Comparison of ENCODE assay signal across 9 cellular contexts in genomic region chr2:208256192-208256782, GRCh38. TPM values are rescaled to one million over a fixed set of nuclear protein-coding genes. Genes with fewer than 3 reads are reported as not detected.
A peak's percentile ranks its signal among the peaks of the same experiment; 100 is the strongest.
DNase-seq lines count a peak whose midpoint lies in the region; ATAC-seq and TF ChIP-seq lines count a peak whose summit lies in the region.
"Had no signal": no experiment of that assay in that cellular context is flagged by ENCODE, and none has a peak within 500 bp of the region (broad histone marks: within the 10 kb centered on the region; RNA-seq: fewer than 3 reads in every experiment).

No MANE protein-coding gene starts in this region.

- H3K27ac Mint-ChIP-seq in activated CD4-positive, alpha-beta T cell treated with anti-CD3 and anti-CD28 coated beads, Interleukin-2, amount 10 ng/mL, durations not matched to agents 24 days and 14 days = peak overlapping the region; percentile 20

- H3K4me1 Mint-ChIP-seq in activated CD4-positive, alpha-beta T cell treated with anti-CD3 and anti-CD28 coated beads, Interleukin-2, amount 10 ng/mL, durations not matched to agents 24 days and 14 days = peaks cover 20% of the 10 kb centered on the region

- H3K27ac ChIP-seq in Karpas-422 (ENCODE audit: low read length) = no peak overlapping the region
- no peak overlapping the region for H3K27ac ChIP-seq in brain microvascular endothelial cell

- DNase-seq in activated CD4-positive, alpha-beta T cell treated with anti-CD3 and anti-CD28 coated beads, Interleukin-2, amount 10 ng/mL, durations not matched to agents 24 days and 14 days = no peak
- no peak for DNase-seq in activated CD4-positive, alpha-beta T cell treated with anti-CD3 and anti-CD28 coated beads, Interleukin-2, amount 50 U/mL, for 1 hour
- no peak for DNase-seq in Karpas-422
- no peak for DNase-seq in brain microvascular endothelial cell
- DNase-seq in pons (ENCODE audit: low spot score) = peak; percentile 13
- no peak for DNase-seq in posterior vena cava (ENCODE audit: low spot score)
- DNase-seq in activated CD8-positive, alpha-beta memory T cell treated with anti-CD3 and anti-CD28 coated beads for 24 hours = no peak
- DNase-seq: C1 segment of cervical spinal cord had no signal

- H3K4me1 ChIP-seq in Karpas-422 (ENCODE audit: low read length) = peaks cover 27% of the 10 kb centered on the region

- no peaks in the 10 kb centered on the region for H3K9me3 Mint-ChIP-seq in activated CD4-positive, alpha-beta T cell treated with anti-CD3 and anti-CD28 coated beads, Interleukin-2, amount 10 ng/mL, durations not matched to agents 24 days and 14 days

- no peak overlapping the region for H2AFZ ChIP-seq in Karpas-422 (ENCODE audit: low read length)

- in situ Hi-C loops in brain microvascular endothelial cell (cut with HindIII; ENCODE audit: low pct_ligation_motif_present, low sequenced_read_pairs) = no loop called here

- H3K36me3 ChIP-seq in Karpas-422 (ENCODE audit: insufficient read depth, low read length) = peaks cover 17% of the 10 kb centered on the region
- H3K36me3 ChIP-seq in brain microvascular endothelial cell (replicated peaks) = peaks cover 3% of the 10 kb centered on the region

- H3K4me2 ChIP-seq in Karpas-422 (ENCODE audit: low read depth, low read length, poor library complexity, severe bottlenecking) = peak overlapping the region; percentile 85

- peaks cover 11% of the 10 kb centered on the region for H3K36me3 Mint-ChIP-seq in activated CD4-positive, alpha-beta T cell treated with anti-CD3 and anti-CD28 coated beads, Interleukin-2, amount 10 ng/mL, durations not matched to agents 24 days and 14 days (ENCODE audit: low read depth)

- no peak overlapping the region for H3K9ac ChIP-seq in Karpas-422 (ENCODE audit: low read length)

- no peaks in the 10 kb centered on the region for H3K9me2 ChIP-seq in Karpas-422 (replicated peaks; ENCODE audit: insufficient read depth, low read length)

- H3K4me3 Mint-ChIP-seq in activated CD4-positive, alpha-beta T cell treated with anti-CD3 and anti-CD28 coated beads, Interleukin-2, amount 10 ng/mL, durations not matched to agents 24 days and 14 days = no peak overlapping the region

- no peaks in the 10 kb centered on the region for H3K27me3 ChIP-seq in Karpas-422 (ENCODE audit: low read length)
- H3K27me3 ChIP-seq in brain microvascular endothelial cell (replicated peaks) = no peaks in the 10 kb centered on the region

- H3K79me2 ChIP-seq in Karpas-422 (ENCODE audit: low read length) = peaks cover 33% of the 10 kb centered on the region

- peak; percentile 36 for TF ChIP-seq CTCF in brain microvascular endothelial cell (IDR thresholded peaks at IDR 0.05; ENCODE audit: low read depth, low read length, missing control alignments)

- H3K4me3 ChIP-seq in Karpas-422 (ENCODE audit: low read length) (no peak overlapping the region), brain microvascular endothelial cell (ENCODE audit: low read depth, low read length) (no peak overlapping the region)

- no peak for ATAC-seq in GM21381 (IDR thresholded peaks at IDR 0.05; ENCODE audit: unreplicated experiment)

- peaks cover 5% of the 10 kb centered on the region for H3K27me3 Mint-ChIP-seq in activated CD4-positive, alpha-beta T cell treated with anti-CD3 and anti-CD28 coated beads, Interleukin-2, amount 10 ng/mL, durations not matched to agents 24 days and 14 days

- intact Hi-C loops in activated CD4-positive, alpha-beta T cell treated with anti-CD3 and anti-CD28 coated beads, Interleukin-2, amount 10 ng/mL, durations not matched to agents 24 days and 14 days (cut with micrococcal nuclease) = no loop called here
- intact Hi-C loops in posterior vena cava (cut with DNase I) = loop anchor here (10.0 kb wide), 1 partner anchor 81 kb away; no protein-coding TSS in a partner anchor

- no peaks in the 10 kb centered on the region for H4K20me1 ChIP-seq in Karpas-422 (ENCODE audit: insufficient read depth, low read depth, low read length)

- no peaks in the 10 kb centered on the region for H3K9me3 ChIP-seq in Karpas-422 (ENCODE audit: low read length)

RNA-seq across cellular contexts. Expression of gene IDH1, which starts 1.4 kb away (rescaled TPM):
- 25.4 and 26.0 TPM in 2 replicates for total RNA-seq in activated CD4-positive, alpha-beta T cell treated with anti-CD3 and anti-CD28 coated beads, Interleukin-2, amount 10 ng/mL, durations not matched to agents 24 days and 14 days
- total RNA-seq in Karpas-422 (2014; rRNA removed; shearing (Covaris generic); ENCODE audit: low replicate concordance) = 44.1 and 50.6 TPM in 2 replicates
- 10 to 100 TPM; 46.8 to 81.8 TPM for total RNA-seq in posterior vena cava

RNA-seq across cellular contexts. Expression of gene PIKFYVE, which starts 9.8 kb away (rescaled TPM):
- total RNA-seq in activated CD4-positive, alpha-beta T cell treated with anti-CD3 and anti-CD28 coated beads, Interleukin-2, amount 10 ng/mL, durations not matched to agents 24 days and 14 days = 27.3 and 29.4 TPM in 2 replicates
- 38.4 and 58.0 TPM in 2 replicates for total RNA-seq in Karpas-422 (2014; rRNA removed; shearing (Covaris generic); ENCODE audit: low replicate concordance)
- total RNA-seq in posterior vena cava = 10 to 100 TPM; 25.4 to 26.1 TPM
